Comparison of ENCODE assay signal across 7 cellular contexts in genomic region chr10:21527634-21528451, GRCh38. TPM values are rescaled to one million over a fixed set of nuclear protein-coding genes. Genes with fewer than 3 reads are reported as not detected.
A peak's percentile ranks its signal among the peaks of the same experiment; 100 is the strongest.
DNase-seq lines count a peak whose midpoint lies in the region; TF ChIP-seq lines count a peak whose summit lies in the region.

No MANE protein-coding gene starts in this region.

- H3K4me2 ChIP-seq in mammary epithelial cell (ENCODE audit: insufficient read depth, low read depth, low read length), result peak overlapping the region; percentile 89

- H3K4me1 ChIP-seq in mammary epithelial cell (ENCODE audit: insufficient read depth, low read length) (peaks cover 25% of the 10 kb centered on the region), urinary bladder (ENCODE audit: insufficient read depth) (no peaks in the 10 kb centered on the region)

- no peaks in the 10 kb centered on the region for H3K79me2 ChIP-seq in mammary epithelial cell (ENCODE audit: insufficient read depth, low read length)

- H3K27ac ChIP-seq in mammary epithelial cell (ENCODE audit: insufficient read depth, low read depth, low read length) (peak overlapping the region; percentile 78), urinary bladder (ENCODE audit: low read depth) (peak overlapping the region; percentile 100)

- peak overlapping the region; percentile 55 for H3K4me3 ChIP-seq in GM12875 (ENCODE audit: low read depth, low read length)
- H3K4me3 ChIP-seq in mammary epithelial cell (replicated peaks in 1 of 3; ENCODE audit: insufficient read depth in 1 of 3, low read depth in 2 of 3, low read length in 3 of 3), result peak overlapping the region; percentile 54 to 75 (median 75)
- peak overlapping the region; percentile 83 for H3K4me3 ChIP-seq in urinary bladder (ENCODE audit: low read depth, low read length)

- 42% methylated on average over 18 of the region's 18 CpGs for WGBS in mammary epithelial cell (ENCODE audit: low coverage, missing lambda C conversion rate)
- 17% methylated on average over 18 of the region's 18 CpGs for WGBS in urinary bladder

- peak overlapping the region; percentile 86 for H3K9ac ChIP-seq in mammary epithelial cell (ENCODE audit: insufficient read depth, low read length)

- H3K36me3 ChIP-seq in mammary epithelial cell (ENCODE audit: insufficient read depth, low read length) (no peaks in the 10 kb centered on the region), urinary bladder (ENCODE audit: insufficient read depth) (peaks cover 2% of the 10 kb centered on the region)

- DNase-seq in NCI-H2227 treated with DMSO at 0.1 percent for 48 hours (lab: John Stamatoyannopoulos, UW) (peak; percentile 59), mammary epithelial cell (peak; percentile 46), medulla oblongata (ENCODE audit: extremely low spot score) (peak; percentile 72), middle frontal gyrus (ENCODE audit: extremely low spot score, low spot score) (no peak), hepatic stellate cell (ENCODE audit: low spot score) (no peak)

- TF ChIP-seq CTCF in GM12875 (IDR thresholded peaks at IDR 0.05; ENCODE audit: borderline replicate concordance, insufficient read depth, low read depth, low read length) (no peak), mammary epithelial cell (conservative IDR thresholded peaks at IDR 0.05 in 1 of 2, IDR thresholded peaks at IDR 0.05 in 1 of 2; ENCODE audit: extremely low read depth in 1 of 2, insufficient read depth in 1 of 2, low read depth in 1 of 2, low read length in 2 of 2) (no peak)

- H3K9me3 ChIP-seq in mammary epithelial cell (replicated peaks; ENCODE audit: insufficient read depth, low read length), result no peaks in the 10 kb centered on the region

- dilution Hi-C loops in mammary epithelial cell (cut with HindIII; ENCODE audit: low sequenced_read_pairs), result no loop called here

- no peaks in the 10 kb centered on the region for H3K27me3 ChIP-seq in mammary epithelial cell (ENCODE audit: insufficient read depth, low read length)

- CTCF ChIA-PET in mammary epithelial cell (lab: Charles Lee; ENCODE audit: low non-redundant PET), result no interaction called here

- BruUV-seq in mammary epithelial cell (replicated peaks; lab: Mats Ljungman, UMichigan), result TSS peak; percentile 96

- peak overlapping the region; percentile 93 for H2AFZ ChIP-seq in mammary epithelial cell (ENCODE audit: low read depth, low read length)

- no peaks in the 10 kb centered on the region for H4K20me1 ChIP-seq in mammary epithelial cell (ENCODE audit: insufficient read depth, low read length)

- intact Hi-C loops in mammary epithelial cell (cut with micrococcal nuclease), result loop anchor here (2.0 to 10.0 kb wide), 5 partner anchors 31 to 897 kb away; partner anchors contain the start of gene COMMD3

- in situ Hi-C loops in mammary epithelial cell (cut with MboI; ENCODE audit: low sequenced_read_pairs in 2 of 2), result no loop called here

RNA-seq across cellular contexts. Expression of gene SKIDA1, which starts 2.4 kb away (rescaled TPM):
- total RNA-seq in mammary epithelial cell, result 1 to 10 TPM; 1.3 to 1.5 TPM
- 0.16 TPM for polyA plus RNA-seq in mammary epithelial cell
- polyA minus RNA-seq in mammary epithelial cell, result not detected
- 5.0 TPM for total RNA-seq in urinary bladder
- polyA plus RNA-seq in urinary bladder, result 0.61 TPM

RNA-seq across cellular contexts. Expression of gene MLLT10, which starts 6.2 kb away (rescaled TPM):
- total RNA-seq in mammary epithelial cell (10 to 100 TPM; 33.7 to 38.2 TPM), urinary bladder (109 TPM)
- polyA plus RNA-seq in mammary epithelial cell (22.9 TPM), urinary bladder (36.6 TPM)
- 13.9 TPM for polyA minus RNA-seq in mammary epithelial cell

Comparison
In these comparisons a context has a peak if more than half of its experiments do, and no peak if none do; other contexts are left out.
1. DNase-seq: peak in NCI-H2227 treated with DMSO at 0.1 percent for 48 hours (single experiment), mammary epithelial cell (single experiment) and medulla oblongata (single experiment); none in middle frontal gyrus (single experiment) and hepatic stellate cell (single experiment).
2. Peak in every context shown above with its lines, with median percentiles within 50 percentile points of each other: H3K4me3 ChIP-seq.